In genomic region chr10:21171936-21172773, GRCh38 we compare ENCODE assay signal across 10 cellular contexts.
DNase-seq lines count a peak whose midpoint lies in the region; ATAC-seq, FAIRE-seq and TF ChIP-seq lines count a peak whose summit lies in the region.
"Had no signal": no experiment of that assay in that cellular context is flagged by ENCODE, and none has a peak within 500 bp of the region (broad histone marks: within the 10 kb centered on the region; RNA-seq: fewer than 3 reads in every experiment).

No MANE protein-coding gene starts in this region.

- H3K27ac Mint-ChIP-seq in astrocyte (ENCODE audit: unreplicated experiment): no peak overlapping the region
- no peak overlapping the region for H3K27ac Mint-ChIP-seq in activated naive CD8-positive, alpha-beta T cell treated with anti-CD3 and anti-CD28 coated beads for 36 hours

- peak overlapping the region; percentile 45 for H2AFZ ChIP-seq in astrocyte (ENCODE audit: low read depth, low read length)
- peak overlapping the region; percentile 49 for H2AFZ ChIP-seq in keratinocyte (ENCODE audit: control insufficient read depth, low read length)

- H3K4me1 ChIP-seq in astrocyte (ENCODE audit: insufficient read depth, low read length): peaks cover 4% of the 10 kb centered on the region
- peaks cover 19% of the 10 kb centered on the region for H3K4me1 ChIP-seq in keratinocyte (ENCODE audit: control insufficient read depth, extremely low read depth, insufficient read depth, low read length)
- peaks cover 6 to 17% of the 10 kb centered on the region in 2 donors for H3K4me1 ChIP-seq in thoracic aorta (ENCODE audit: control insufficient read depth in 1 of 2, low read depth in 2 of 2)
- H3K4me1 ChIP-seq in foreskin keratinocyte: no peaks in the 10 kb centered on the region

- H3K79me2 ChIP-seq in astrocyte (ENCODE audit: insufficient read depth, low read length) (no peaks in the 10 kb centered on the region), keratinocyte (ENCODE audit: control insufficient read depth, insufficient read depth, low read length) (no peaks in the 10 kb centered on the region)

- FAIRE-seq in astrocyte (lab: Jason Lieb, UNC) (no peak), keratinocyte (lab: Jason Lieb, UNC) (no peak)

- no peaks in the 10 kb centered on the region for H3K9me1 ChIP-seq in keratinocyte (ENCODE audit: control insufficient read depth, extremely low read depth, insufficient read depth, low read length)

- H3K27me3 ChIP-seq in astrocyte (ENCODE audit: insufficient read depth, low read length): peaks cover 3% of the 10 kb centered on the region
- no peaks in the 10 kb centered on the region for H3K27me3 ChIP-seq in keratinocyte (ENCODE audit: control insufficient read depth, extremely low read depth, insufficient read depth, low read length)
- no peaks in the 10 kb centered on the region for H3K27me3 ChIP-seq in thoracic aorta (replicated peaks; ENCODE audit: insufficient read depth)
- peaks cover 12% of the 10 kb centered on the region for H3K27me3 ChIP-seq in foreskin keratinocyte

- H3K9ac ChIP-seq in astrocyte (ENCODE audit: low read length) (no peak overlapping the region), keratinocyte (ENCODE audit: control insufficient read depth, extremely low read depth, insufficient read depth, low read length) (no peak overlapping the region)

- H3K36me3 ChIP-seq in astrocyte (ENCODE audit: insufficient read depth, low read length) (no peaks in the 10 kb centered on the region), keratinocyte (ENCODE audit: control insufficient read depth in 2 of 2, extremely low read depth in 1 of 2, insufficient read depth in 2 of 2, low read length in 2 of 2) (no peaks in the 10 kb centered on the region), thoracic aorta (no peaks in the 10 kb centered on the region)

- no peaks in the 10 kb centered on the region for H4K20me1 ChIP-seq in astrocyte (ENCODE audit: insufficient read depth, low read length)
- H4K20me1 ChIP-seq in keratinocyte (ENCODE audit: control insufficient read depth, extremely low read depth, insufficient read depth, low read length): no peaks in the 10 kb centered on the region

- H3K4me3 ChIP-seq in astrocyte (ENCODE audit: insufficient read depth, low read depth, low read length) (peak overlapping the region; percentile 59), keratinocyte (ENCODE audit: control insufficient read depth in 2 of 3, extremely low read depth in 1 of 3, insufficient read depth in 2 of 3, low read depth in 1 of 3, low read length in 3 of 3) (peak overlapping the region in 1 of 3 experiments; percentile 4), thoracic aorta (peak overlapping the region; percentile 69)

- dilution Hi-C loops in keratinocyte (cut with MboI; ENCODE audit: extremely low pct_ligation_motif_present, low sequenced_read_pairs): no loop called here

- ATAC-seq in thoracic aorta (ENCODE audit: insufficient number of reproducible peaks, low FRiP score, low read depth) (no peak), GM18867 (IDR thresholded peaks at IDR 0.05; ENCODE audit: unreplicated experiment) (no peak), foreskin keratinocyte (no peak)

- H3K27me3 Mint-ChIP-seq in astrocyte (ENCODE audit: low read depth, unreplicated experiment): peaks cover 1% of the 10 kb centered on the region
- peaks cover 71% of the 10 kb centered on the region for H3K27me3 Mint-ChIP-seq in activated naive CD8-positive, alpha-beta T cell treated with anti-CD3 and anti-CD28 coated beads for 36 hours

- no peaks in the 10 kb centered on the region for H3K9me3 Mint-ChIP-seq in astrocyte (ENCODE audit: unreplicated experiment)
- no peaks in the 10 kb centered on the region for H3K9me3 Mint-ChIP-seq in activated naive CD8-positive, alpha-beta T cell treated with anti-CD3 and anti-CD28 coated beads for 36 hours

- H3K9me3 ChIP-seq in astrocyte (ENCODE audit: insufficient read depth, low read depth, low read length): no peaks in the 10 kb centered on the region
- H3K9me3 ChIP-seq in keratinocyte (ENCODE audit: control insufficient read depth, low read depth, low read length): no peaks in the 10 kb centered on the region
- H3K9me3 ChIP-seq in thoracic aorta: no peaks in the 10 kb centered on the region

- H3K4me2 ChIP-seq in astrocyte (ENCODE audit: low read length) (peak overlapping the region; percentile 91), keratinocyte (ENCODE audit: control insufficient read depth, extremely low read depth, insufficient read depth, low read depth, low read length) (peak overlapping the region; percentile 86)

- peak overlapping the region; percentile 66 for H3K4me3 Mint-ChIP-seq in astrocyte (ENCODE audit: unreplicated experiment)
- no peak overlapping the region for H3K4me3 Mint-ChIP-seq in activated naive CD8-positive, alpha-beta T cell treated with anti-CD3 and anti-CD28 coated beads for 36 hours

- no peak for TF ChIP-seq CTCF in astrocyte (IDR thresholded peaks at IDR 0.05; ENCODE audit: insufficient read depth, low read depth, low read length)
- TF ChIP-seq CTCF in keratinocyte (optimal IDR thresholded peaks at IDR 0.05 in 1 of 3, IDR thresholded peaks at IDR 0.05 in 1 of 3, conservative IDR thresholded peaks at IDR 0.05 in 1 of 3; ENCODE audit: extremely low read depth in 1 of 3, insufficient read depth in 2 of 3, low read length in 3 of 3): no peak
- TF ChIP-seq CTCF in thoracic aorta (IDR thresholded peaks at IDR 0.05): no peak
- no peak for TF ChIP-seq CTCF in foreskin keratinocyte (conservative IDR thresholded peaks at IDR 0.05)

- H3K36me3 Mint-ChIP-seq in astrocyte (ENCODE audit: low read depth, unreplicated experiment): no peaks in the 10 kb centered on the region
- no peaks in the 10 kb centered on the region for H3K36me3 Mint-ChIP-seq in activated naive CD8-positive, alpha-beta T cell treated with anti-CD3 and anti-CD28 coated beads for 36 hours

- H3K4me1 Mint-ChIP-seq in astrocyte (ENCODE audit: low read depth, unreplicated experiment): peaks cover 10% of the 10 kb centered on the region
- H3K4me1 Mint-ChIP-seq in activated naive CD8-positive, alpha-beta T cell treated with anti-CD3 and anti-CD28 coated beads for 36 hours: peaks cover 8% of the 10 kb centered on the region

- H3K27ac ChIP-seq in astrocyte (ENCODE audit: low read depth, low read length) (no peak overlapping the region), keratinocyte (ENCODE audit: control insufficient read depth, insufficient read depth, low read length) (no peak overlapping the region), thoracic aorta (no peak overlapping the region), foreskin keratinocyte (no peak overlapping the region)
- H3K27ac ChIP-seq: SK-N-MC had no signal

- DNase-seq in NOMO-1 treated with DMSO at 0.1 percent for 48 hours (lab: John Stamatoyannopoulos, UW; ENCODE audit: unreplicated experiment): peak; percentile 11
- no peak for DNase-seq in NOMO-1 (lab: John Stamatoyannopoulos, UW; ENCODE audit: unreplicated experiment in 2 of 2)
- DNase-seq in astrocyte (ENCODE audit: low read depth): no peak
- DNase-seq in keratinocyte (ENCODE audit: low read depth, low spot score): no peak
- no peak for DNase-seq in thoracic aorta (ENCODE audit: low spot score)
- DNase-seq in activated naive CD8-positive, alpha-beta T cell treated with anti-CD3 and anti-CD28 coated beads for 36 hours: no peak
- DNase-seq in foreskin keratinocyte: no peak
- DNase-seq: KG1 had no signal
